Comparison of ENCODE assay signal across 22 cellular contexts in genomic region chrX:86103061-86103460, GRCh38. TPM values are rescaled to one million over a fixed set of nuclear protein-coding genes. Genes with fewer than 3 reads are reported as not detected.
DNase-seq lines count a peak whose midpoint lies in the region; ATAC-seq, FAIRE-seq and TF ChIP-seq lines count a peak whose summit lies in the region.
"Had no signal": no experiment of that assay in that cellular context is flagged by ENCODE, and none has a peak within 500 bp of the region (broad histone marks: within the 10 kb centered on the region; RNA-seq: fewer than 3 reads in every experiment).

No MANE protein-coding gene starts in this region.

- no peak for ATAC-seq in GM21786 (IDR thresholded peaks at IDR 0.05; ENCODE audit: unreplicated experiment)

- TF ChIP-seq CTCF in bronchial epithelial cell (IDR thresholded peaks at IDR 0.05; ENCODE audit: insufficient read depth, low read length, severe bottlenecking) (no peak), epithelial cell of esophagus (IDR thresholded peaks at IDR 0.05; ENCODE audit: insufficient read depth, low read depth, low read length, missing control alignments) (no peak)

- FAIRE-seq in bronchial epithelial cell (lab: Jason Lieb, UNC): no peak

- H3K36me3 ChIP-seq in bronchial epithelial cell (ENCODE audit: control insufficient read depth, insufficient read depth, low read length): no peaks in the 10 kb centered on the region
- H3K36me3 ChIP-seq: BE2C, HAP-1 had no signal

- DNase-seq in OCI-M1 (lab: John Stamatoyannopoulos, UW): peak; percentile 4
- DNase-seq in bronchial epithelial cell (ENCODE audit: low read depth): peak; percentile 15
- DNase-seq in epithelial cell of esophagus (ENCODE audit: low read depth): peak; percentile 59
- DNase-seq in iris pigment epithelial cell (ENCODE audit: low read depth): peak; percentile 1
- DNase-seq in HPDE6-E6E7 (ENCODE audit: extremely low spot score): no peak
- no peak for DNase-seq in cerebellar nuclear complex (lab: John Stamatoyannopoulos, UW)
- no peak for DNase-seq in NCI-H82 treated with DMSO at 0.1 percent for 48 hours (lab: John Stamatoyannopoulos, UW; ENCODE audit: unreplicated experiment)
- DNase-seq: BE2C; C1 segment of cervical spinal cord; CD4-positive, CD25-positive, alpha-beta regulatory T cell; CD8-positive, alpha-beta memory T cell; COR-L47; DMS 273 treated with DMSO at 0.1 percent for 48 hours; DMS79; GF-D8; GM23248 had no signal

- no peaks in the 10 kb centered on the region for H3K27me3 ChIP-seq in bronchial epithelial cell (ENCODE audit: control insufficient read depth, insufficient read depth, low read length)
- H3K27me3 ChIP-seq: BE2C had no signal

- H3K4me3 ChIP-seq in bronchial epithelial cell (ENCODE audit: low read depth, low read length) (no peak overlapping the region), epithelial cell of esophagus (ENCODE audit: low read length) (no peak overlapping the region)
- H3K4me3 ChIP-seq: GM23248, HAP-1 had no signal

RNA-seq across cellular contexts. Expression of gene DACH2, which starts 45.2 kb away (rescaled TPM):
- 0.26 TPM in 2 replicates for total RNA-seq in bronchial epithelial cell
- total RNA-seq: A172; CD4-positive, CD25-positive, alpha-beta regulatory T cell; CD8-positive, alpha-beta memory T cell; Daoy; GM23248; H4; HT1080 had no signal

RNA-seq across cellular contexts. Expression of gene CHM, which starts 55.7 kb away (rescaled TPM):
- total RNA-seq in bronchial epithelial cell: 13.7 and 15.6 TPM in 2 replicates

Comparison
In these comparisons a context has a peak if more than half of its experiments do, and no peak if none do; other contexts are left out.
1. DNase-seq: peak in OCI-M1 (single experiment), bronchial epithelial cell (single experiment), epithelial cell of esophagus (single experiment) and iris pigment epithelial cell (single experiment); none in HPDE6-E6E7 (single experiment), cerebellar nuclear complex (0 of 2) and NCI-H82 treated with DMSO at 0.1 percent for 48 hours (single experiment).